In the genomic region with DNA sequence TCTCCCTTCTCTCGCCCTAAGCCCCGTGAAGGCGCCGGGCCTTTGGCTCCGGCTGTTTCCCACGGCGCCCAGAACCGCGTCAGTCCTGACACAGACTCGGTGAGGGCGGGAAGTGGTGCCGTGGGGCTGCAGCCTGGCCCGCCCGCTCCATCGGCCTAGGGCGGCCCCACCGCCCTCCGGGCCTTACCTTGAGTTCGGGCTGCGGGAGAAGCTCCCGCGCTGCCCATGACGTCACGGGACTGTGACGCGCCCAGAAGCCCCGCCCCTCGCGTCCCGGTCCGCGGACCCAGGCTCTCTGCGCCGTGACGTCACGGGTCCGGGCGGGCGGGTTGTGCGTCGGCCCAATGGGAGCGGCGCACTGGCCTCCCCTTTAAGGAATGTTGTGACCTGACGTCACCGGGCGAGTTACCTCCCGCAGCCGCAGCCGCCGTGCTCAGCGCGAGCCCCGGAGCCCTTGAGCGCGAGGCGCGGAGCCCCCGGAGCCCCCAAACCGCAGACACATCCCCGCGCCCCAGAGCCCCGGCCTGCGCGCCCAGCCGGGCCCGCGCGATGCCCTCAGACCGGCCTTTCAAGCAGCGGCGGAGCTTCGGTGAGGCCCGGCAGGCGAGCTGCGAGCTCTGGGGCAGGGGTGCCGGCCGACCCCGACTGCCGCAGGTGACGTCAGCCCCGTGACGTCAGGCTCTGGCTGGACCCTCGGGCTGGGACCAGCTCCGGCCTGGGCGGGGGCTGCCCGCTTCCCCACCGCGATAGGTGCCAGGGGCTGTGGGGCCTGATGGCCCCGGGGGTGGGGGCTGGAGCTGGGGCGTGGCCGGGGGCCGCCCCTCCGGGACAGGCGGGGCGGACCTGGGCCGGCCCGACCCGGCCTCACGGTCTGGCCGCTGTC, we compare ENCODE assay signal across 7 cellular contexts. TPM values are rescaled to one million over a fixed set of nuclear protein-coding genes. Genes with fewer than 3 reads are reported as not detected.
DNase-seq lines count a peak whose midpoint lies in the region; ATAC-seq and TF ChIP-seq lines count a peak whose summit lies in the region.

A gene (plus strand): TSS at position 399 of the 883 bp plus-strand sequence. CDS start 151 bp downstream, at position 550.

- H3K4me3 ChIP-seq in HUES48 (ENCODE audit: low read depth, low read length): peak within 1 kb of the TSS; percentile 69
- H3K4me3 ChIP-seq in iPS-11a (ENCODE audit: low read depth, low read length): peak within 1 kb of the TSS; percentile 47

- peak within 1 kb of the TSS; percentile 59 for H3K27ac ChIP-seq in HUES48 (ENCODE audit: low read depth, low read length)
- peak within 1 kb of the TSS; percentile 70 for H3K27ac ChIP-seq in VCaP

- no peak for TF ChIP-seq CTCF in VCaP (conservative IDR thresholded peaks at IDR 0.05)

- ATAC-seq in GM18511 (IDR thresholded peaks at IDR 0.05; ENCODE audit: unreplicated experiment) (peak; percentile 50), sciatic nerve (peak; percentile 96), HG03196 (IDR thresholded peaks at IDR 0.05; ENCODE audit: unreplicated experiment) (no peak)

- H3K9me3 ChIP-seq in HUES48 (ENCODE audit: control insufficient read depth, insufficient read depth, low read length): no peaks in the 10 kb centered on the region

- DNase-seq in brain pericyte (ENCODE audit: low read depth, low spot score) (peak; percentile 84), sciatic nerve (ENCODE audit: low spot score) (peak; percentile 99)

- intact Hi-C loops in sciatic nerve (cut with DNase I): no loop called here

- no peaks in the 10 kb centered on the region for H3K27me3 ChIP-seq in HUES48 (ENCODE audit: control insufficient read depth, insufficient read depth, low read length)

- H3K4me1 ChIP-seq in HUES48 (ENCODE audit: control insufficient read depth, insufficient read depth, low read length): no peaks in the 10 kb centered on the region

- peak within 1 kb of the TSS; percentile 62 for H3K9ac ChIP-seq in HUES48 (ENCODE audit: low read depth, low read length)

- H3K36me3 ChIP-seq in HUES48 (ENCODE audit: control insufficient read depth, insufficient read depth, low read length): no peaks in the 10 kb centered on the region

RNA-seq across cellular contexts. Expression of the gene that starts here (rescaled TPM):
- 72.1 TPM for total RNA-seq in sciatic nerve
